Comparison of ENCODE assay signal across 15 cellular contexts in genomic region chr22:37167981-37168647, GRCh38. TPM values are rescaled to one million over a fixed set of nuclear protein-coding genes. Genes with fewer than 3 reads are reported as not detected.
DNase-seq lines count a peak whose midpoint lies in the region; ATAC-seq and TF ChIP-seq lines count a peak whose summit lies in the region.
"Had no signal": no experiment of that assay in that cellular context is flagged by ENCODE, and none has a peak within 500 bp of the region (broad histone marks: within the 10 kb centered on the region; RNA-seq: fewer than 3 reads in every experiment).

No MANE protein-coding gene starts in this region.

- ATAC-seq in naive thymus-derived CD4-positive, alpha-beta T cell: no peak
- no peak for ATAC-seq in HG03460 (IDR thresholded peaks at IDR 0.05; ENCODE audit: unreplicated experiment)

- H3K4me3 Mint-ChIP-seq in activated naive CD8-positive, alpha-beta T cell: peak overlapping the region; percentile 84
- H3K4me3 Mint-ChIP-seq in naive thymus-derived CD4-positive, alpha-beta T cell: peak overlapping the region; percentile 5 to 84 (median 42)
- no peak overlapping the region for H3K4me3 Mint-ChIP-seq in glutamatergic neuron (ENCODE audit: unreplicated experiment)

- H3K4me2 ChIP-seq in BLaER1 treated with 17β-estradiol and CSF1 and Interleukin-3, amounts not matched to agents 10 nM and 100 nM: peak overlapping the region; percentile 7 to 68 (median 53); a peak in 19 of 22 replicates

- no peaks in the 10 kb centered on the region for H4K20me1 ChIP-seq in BLaER1 treated with 17β-estradiol and CSF1 and Interleukin-3, amounts not matched to agents 10 nM and 100 nM

- H3K27ac ChIP-seq in BLaER1 treated with 17β-estradiol and CSF1 and Interleukin-3, amounts not matched to agents 10 nM and 100 nM: peak overlapping the region in 1 of 11 experiments; percentile 3; a peak in 2 of 22 replicates
- no peak overlapping the region for H3K27ac ChIP-seq in HEK293 (ENCODE audit: extremely low read depth, low read depth, low read length)
- no peak overlapping the region for H3K27ac ChIP-seq in naive thymus-derived CD4-positive, alpha-beta T cell (ENCODE audit: low read depth, low read length)
- H3K27ac ChIP-seq: C4-2B had no signal

- no peak for DNase-seq in naive thymus-derived CD4-positive, alpha-beta T cell
- DNase-seq in glutamatergic neuron (no peak), NCI-H2171 (lab: John Stamatoyannopoulos, UW) (no peak), COLO829 (ENCODE audit: low spot score) (no peak)
- DNase-seq: central memory CD4-positive, alpha-beta T cell; GF-D8; hypothalamus; Karpas-422; RPMI8226; stimulated activated CD4-positive, alpha-beta T cell treated with anti-CD3 and anti-CD28 coated beads, Interleukin-4, amount 100 ng/mL, for 1 hour had no signal

- CTCF ChIA-PET in HEK293 (lab: Yijun Ruan, JAX): interaction anchor here (0.5 to 3.3 kb wide), 4 partner anchors 25 to 92 kb away, joined by 5 to 38 read pairs (median 16); no protein-coding TSS in a partner anchor
- CTCF ChIA-PET in naive thymus-derived CD4-positive, alpha-beta T cell (lab: Charles Lee): interaction anchor here (0.6 to 3.9 kb wide), 9 partner anchors 7 to 289 kb away, joined by 3 to 15 read pairs (median 3); partner anchors contain the start of gene IL2RB

- POLR2A ChIA-PET in HEK293 (lab: Yijun Ruan, JAX): no interaction called here
- POLR2A ChIA-PET in naive thymus-derived CD4-positive, alpha-beta T cell (lab: Charles Lee): interaction anchor here (0.9 to 2.3 kb wide), 5 partner anchors 11 to 92 kb away, joined by 3 to 8 read pairs (median 3); no protein-coding TSS in a partner anchor

- no peaks in the 10 kb centered on the region for H3K27me3 ChIP-seq in BLaER1 treated with 17β-estradiol and CSF1 and Interleukin-3, amounts not matched to agents 10 nM and 100 nM
- H3K27me3 ChIP-seq in naive thymus-derived CD4-positive, alpha-beta T cell (ENCODE audit: control insufficient read depth in 2 of 2, insufficient read depth in 2 of 2, low read length in 2 of 2): no peaks in the 10 kb centered on the region

- TF ChIP-seq CTCF in HEK293 (tag by site-specific recombination; IDR thresholded peaks at IDR 0.05) (no peak), glutamatergic neuron (IDR thresholded peaks at IDR 0.05; ENCODE audit: partially characterized antibody, unreplicated experiment) (no peak)

- peaks cover 15 to 52% (median 41%) of the 10 kb centered on the region in 10 experiments for H3K4me1 ChIP-seq in BLaER1 treated with 17β-estradiol and CSF1 and Interleukin-3, amounts not matched to agents 10 nM and 100 nM
- no peaks in the 10 kb centered on the region for H3K4me1 ChIP-seq in HEK293 (ENCODE audit: control insufficient read depth, insufficient read depth, low read length)
- H3K4me1 ChIP-seq in naive thymus-derived CD4-positive, alpha-beta T cell (ENCODE audit: control insufficient read depth in 2 of 2, insufficient read depth in 2 of 2, low read length in 2 of 2): peaks cover 51 to 76% of the 10 kb centered on the region in 2 donors

- H3K36me3 ChIP-seq in BLaER1 treated with 17β-estradiol and CSF1 and Interleukin-3, amounts not matched to agents 10 nM and 100 nM: no peaks in the 10 kb centered on the region
- H3K36me3 ChIP-seq in HEK293 (ENCODE audit: control insufficient read depth in 2 of 2, insufficient read depth in 1 of 2, low read length in 2 of 2): no peaks in the 10 kb centered on the region
- no peaks in the 10 kb centered on the region for H3K36me3 ChIP-seq in naive thymus-derived CD4-positive, alpha-beta T cell (ENCODE audit: control insufficient read depth in 2 of 3, insufficient read depth in 3 of 3, low read length in 3 of 3)

- H3K9me3 Mint-ChIP-seq in activated naive CD8-positive, alpha-beta T cell (ENCODE audit: low read depth): no peaks in the 10 kb centered on the region
- H3K9me3 Mint-ChIP-seq in naive thymus-derived CD4-positive, alpha-beta T cell: peaks cover 0 to 5% (median 0%) of the 10 kb centered on the region in 11 donors
- H3K9me3 Mint-ChIP-seq in glutamatergic neuron (ENCODE audit: unreplicated experiment): peaks cover 5% of the 10 kb centered on the region

- H3K9me3 ChIP-seq in BLaER1 treated with 17β-estradiol and CSF1 and Interleukin-3, amounts not matched to agents 10 nM and 100 nM (replicated peaks in 1 of 11): peaks cover 9 to 15% (median 12%) of the 10 kb centered on the region in 11 experiments; a peak in 21 of 22 replicates
- H3K9me3 ChIP-seq in HEK293 (ENCODE audit: control insufficient read depth, insufficient read depth, low read depth, low read length): no peaks in the 10 kb centered on the region
- no peaks in the 10 kb centered on the region for H3K9me3 ChIP-seq in naive thymus-derived CD4-positive, alpha-beta T cell (ENCODE audit: control insufficient read depth in 2 of 3, low read length in 3 of 3)

- H3K4me1 Mint-ChIP-seq in activated naive CD8-positive, alpha-beta T cell (ENCODE audit: low read depth): peaks cover 74% of the 10 kb centered on the region
- peaks cover 39 to 69% (median 59%) of the 10 kb centered on the region in 7 donors for H3K4me1 Mint-ChIP-seq in naive thymus-derived CD4-positive, alpha-beta T cell
- H3K4me1 Mint-ChIP-seq in glutamatergic neuron (ENCODE audit: low read depth, unreplicated experiment): peaks cover 6% of the 10 kb centered on the region

- peak overlapping the region; percentile 91 for H3K27ac Mint-ChIP-seq in activated naive CD8-positive, alpha-beta T cell
- peak overlapping the region in 8 of 9 donors; percentile 66 to 89 (median 82) for H3K27ac Mint-ChIP-seq in naive thymus-derived CD4-positive, alpha-beta T cell
- H3K27ac Mint-ChIP-seq in glutamatergic neuron (ENCODE audit: unreplicated experiment): no peak overlapping the region

- peaks cover 3% of the 10 kb centered on the region for H3K36me3 Mint-ChIP-seq in activated naive CD8-positive, alpha-beta T cell
- H3K36me3 Mint-ChIP-seq in naive thymus-derived CD4-positive, alpha-beta T cell: peaks cover 0 to 18% (median 0%) of the 10 kb centered on the region in 5 donors
- peaks cover 14% of the 10 kb centered on the region for H3K36me3 Mint-ChIP-seq in glutamatergic neuron (ENCODE audit: unreplicated experiment)

- peak overlapping the region in 4 of 11 experiments; percentile 2 to 31 (median 16); a peak in 3 of 22 replicates for H3K9ac ChIP-seq in BLaER1 treated with 17β-estradiol and CSF1 and Interleukin-3, amounts not matched to agents 10 nM and 100 nM

- H3K27me3 Mint-ChIP-seq in activated naive CD8-positive, alpha-beta T cell: no peaks in the 10 kb centered on the region
- peaks cover 0 to under 1% (median 0%) of the 10 kb centered on the region in 5 donors for H3K27me3 Mint-ChIP-seq in naive thymus-derived CD4-positive, alpha-beta T cell
- H3K27me3 Mint-ChIP-seq in glutamatergic neuron (ENCODE audit: unreplicated experiment): peaks cover 14% of the 10 kb centered on the region

- intact Hi-C loops in naive thymus-derived CD4-positive, alpha-beta T cell (cut with micrococcal nuclease): loop anchor here in 1 of 2 donors (2.0 to 5.0 kb wide), 2 partner anchors 71 to 289 kb away; no protein-coding TSS in a partner anchor

- H3K4me3 ChIP-seq in BLaER1 treated with 17β-estradiol and CSF1 and Interleukin-3, amounts not matched to agents 10 nM and 100 nM: no peak overlapping the region
- H3K4me3 ChIP-seq in HEK293 (ENCODE audit: low read depth, low read length): no peak overlapping the region
- H3K4me3 ChIP-seq in naive thymus-derived CD4-positive, alpha-beta T cell (ENCODE audit: low read length): peak overlapping the region; percentile 43

TF ChIP-seq in HEK293, 187 proteins besides CTCF, POLR2A, EP300 and RAD21 (continues in another document):
- TF ChIP-seq ZNF221 (tag by site-specific recombination; IDR thresholded peaks at IDR 0.05; ENCODE audit: borderline replicate concordance) (no peak), ZNF777 (tag by site-specific recombination; IDR thresholded peaks at IDR 0.05; ENCODE audit: borderline replicate concordance) (no peak), ZNF843 (tag by site-specific recombination; IDR thresholded peaks at IDR 0.05) (no peak), ZBTB48 (tag by site-specific recombination; IDR thresholded peaks at IDR 0.05) (no peak), ZNF768 (tag by site-specific recombination; IDR thresholded peaks at IDR 0.05) (0 out of 2 replicates have a peak, but pooled peaks have one; percentile 42), ZNF785 (tag by site-specific recombination; IDR thresholded peaks at IDR 0.05) (no peak), ZNF391 (tag by site-specific recombination; IDR thresholded peaks at IDR 0.05; ENCODE audit: borderline replicate concordance, low read depth) (no peak)

RNA-seq across cellular contexts. Expression of gene IL2RB, which starts 18.4 kb away (rescaled TPM):
- 100 to 1,000 TPM in 2 of 5 experiments, 10 to 100 TPM in 3; 14.3 to 209 (median 44.1) TPM for total RNA-seq in naive thymus-derived CD4-positive, alpha-beta T cell
- 10 to 100 TPM; 13.6 to 20.2 TPM for polyA plus RNA-seq in naive thymus-derived CD4-positive, alpha-beta T cell
- total RNA-seq in glutamatergic neuron (ENCODE audit: unreplicated experiment): not detected

RNA-seq across cellular contexts. Expression of gene C1QTNF6, which starts 19.9 kb away (rescaled TPM):
- total RNA-seq in naive thymus-derived CD4-positive, alpha-beta T cell: 10 to 100 TPM; 12.4 to 27.6 (median 20.2) TPM
- 1 to 10 TPM; 1.1 to 2.4 TPM for polyA plus RNA-seq in naive thymus-derived CD4-positive, alpha-beta T cell
- total RNA-seq in glutamatergic neuron (ENCODE audit: unreplicated experiment): 3.3 TPM

RNA-seq across cellular contexts. Expression of gene SSTR3, which starts 44.2 kb away (rescaled TPM):
- 10 to 100 TPM in 2 of 5 experiments, 1 to 10 TPM in 3; 3.9 to 30.4 (median 6.4) TPM for total RNA-seq in naive thymus-derived CD4-positive, alpha-beta T cell
- 1 to 10 TPM; 5.8 to 9.5 TPM for polyA plus RNA-seq in naive thymus-derived CD4-positive, alpha-beta T cell
- total RNA-seq in glutamatergic neuron (ENCODE audit: unreplicated experiment): not detected

RNA-seq across cellular contexts. Expression of gene TMPRSS6, which starts 58.6 kb away (rescaled TPM):
- total RNA-seq in naive thymus-derived CD4-positive, alpha-beta T cell: 1 to 10 TPM in 2 of 5 experiments, under 1 TPM in 3; 0.22 to 3.2 (median 0.32) TPM
- polyA plus RNA-seq in naive thymus-derived CD4-positive, alpha-beta T cell: not detected
- 0.12 TPM for total RNA-seq in glutamatergic neuron (ENCODE audit: unreplicated experiment)

Comparison
In these comparisons a context has a peak if more than half of its experiments do, and no peak if none do; other contexts are left out.
1. RNA of gene IL2RB, which starts 18.4 kb away (total RNA-seq): 14.3 to 209 TPM in naive thymus-derived CD4-positive, alpha-beta T cell; not detected in glutamatergic neuron (single experiment); every median in the first group is over 10 times any median in the second.